ENCODE assay signal across 2 cellular contexts in genomic region chr22:21567456-21568206, GRCh38.
A peak's percentile ranks its signal among the peaks of the same experiment; 100 is the strongest.
TF ChIP-seq lines count a peak whose summit lies in the region.

Gene UBE2L3 (plus strand): TSS chr22:21567714. CDS start chr22:21567745, 31 bp downstream.

TF ChIP-seq in HEK293, 187 proteins besides CTCF, POLR2A, EP300 and RAD21 (continued from another document and continues in another):
- TF ChIP-seq ZNF510 (tag by site-specific recombination; IDR thresholded peaks at IDR 0.05; ENCODE audit: insufficient replicate concordance) (no peak), GLI4 (tag by site-specific recombination; IDR thresholded peaks at IDR 0.05) (no peak), BCL11B (tag by site-specific recombination; IDR thresholded peaks at IDR 0.05; ENCODE audit: low read depth) (peak; percentile 44; the same call in 1 of the 2 replicates), ZNF2 (tag by site-specific recombination; IDR thresholded peaks at IDR 0.05) (peak; percentile 59), ZBTB48 (tag by site-specific recombination; IDR thresholded peaks at IDR 0.05) (peak; percentile 22; the same call in 1 of the 2 replicates), KLF16 (tag by site-specific recombination; IDR thresholded peaks at IDR 0.05) (peak; percentile 87), TRIM28 (IDR thresholded peaks at IDR 0.05; ENCODE audit: borderline replicate concordance, low read length) (no peak), ZNF10 (tag by site-specific recombination; IDR thresholded peaks at IDR 0.05) (no peak), ZNF169 (tag by site-specific recombination; IDR thresholded peaks at IDR 0.05) (0 out of 2 replicates have a peak, but pooled peaks have one; percentile 61), ZNF18 (tag by site-specific recombination; IDR thresholded peaks at IDR 0.05) (no peak), ZNF560 (tag by site-specific recombination; IDR thresholded peaks at IDR 0.05; ENCODE audit: borderline replicate concordance) (no peak), ZNF214 (tag by site-specific recombination; IDR thresholded peaks at IDR 0.05; ENCODE audit: borderline replicate concordance) (no peak), ZSCAN16 (tag by site-specific recombination; IDR thresholded peaks at IDR 0.05) (peak; percentile 79), KLF10 (tag by site-specific recombination; IDR thresholded peaks at IDR 0.05) (peak; percentile 40; the same call in 1 of the 2 replicates), ZIC2 (tag by site-specific recombination; IDR thresholded peaks at IDR 0.05) (peak; percentile 72), ZBTB10 (tag by site-specific recombination; IDR thresholded peaks at IDR 0.05) (peak; percentile 67; the same call in 1 of the 2 replicates), ZFP37 (tag by site-specific recombination; IDR thresholded peaks at IDR 0.05) (0 out of 2 replicates have a peak, but pooled peaks have one; percentile 62), ZBTB8A (tag by site-specific recombination; IDR thresholded peaks at IDR 0.05) (peak; percentile 82), ZEB2 (tag by site-specific recombination; IDR thresholded peaks at IDR 0.05) (peak; percentile 58), ZNF423 (tag by site-specific recombination; IDR thresholded peaks at IDR 0.05) (no peak), PRDM4 (tag by site-specific recombination; IDR thresholded peaks at IDR 0.05) (peak; percentile 17; the same call in 1 of the 2 replicates), INSM2 (tag by site-specific recombination; IDR thresholded peaks at IDR 0.05) (peak; percentile 71; the same call in 1 of the 2 replicates), ZNF335 (tag by site-specific recombination; conservative IDR thresholded peaks at IDR 0.05) (peak; percentile 88)

TF ChIP-seq in WTC11, 78 proteins besides CTCF, POLR2A, EP300 and RAD21 (continued from another document and continues in another):
- TF ChIP-seq ARID4B (CRISPR knock-in tag; IDR thresholded peaks at IDR 0.05; ENCODE audit: borderline replicate concordance) (peak; percentile 94), FOXJ3 (CRISPR knock-in tag; IDR thresholded peaks at IDR 0.05; ENCODE audit: borderline replicate concordance) (no peak), ZNF317 (CRISPR knock-in tag; IDR thresholded peaks at IDR 0.05; ENCODE audit: borderline replicate concordance, low read depth) (0 out of 2 replicates have a peak, but pooled peaks have one; percentile 23), TEAD4 (CRISPR knock-in tag; IDR thresholded peaks at IDR 0.05) (peak; percentile 72; the same call in 1 of the 2 replicates), NFYB (CRISPR knock-in tag; conservative IDR thresholded peaks at IDR 0.05; ENCODE audit: low read depth) (no peak), ATF6 (CRISPR knock-in tag; IDR thresholded peaks at IDR 0.05) (no peak), PREB (CRISPR knock-in tag; IDR thresholded peaks at IDR 0.05; ENCODE audit: borderline replicate concordance) (0 out of 2 replicates have a peak, but pooled peaks have one; percentile 42), ZNF423 (CRISPR knock-in tag; IDR thresholded peaks at IDR 0.05) (peak; percentile 66), SMAD4 (CRISPR knock-in tag; IDR thresholded peaks at IDR 0.05) (peak; percentile 53; the same call in 1 of the 2 replicates), AFF4 (CRISPR knock-in tag; IDR thresholded peaks at IDR 0.05; ENCODE audit: borderline replicate concordance) (no peak), GRHL2 (CRISPR knock-in tag; IDR thresholded peaks at IDR 0.05; ENCODE audit: insufficient replicate concordance, severe bottlenecking) (no peak), TEAD1 (CRISPR knock-in tag; IDR thresholded peaks at IDR 0.05) (peak; percentile 50; the same call in 1 of the 2 replicates), ZNF263 (CRISPR knock-in tag; IDR thresholded peaks at IDR 0.05; ENCODE audit: low read depth) (no peak), CDX4 (CRISPR knock-in tag; IDR thresholded peaks at IDR 0.05; ENCODE audit: borderline replicate concordance) (no peak), ATF1 (CRISPR knock-in tag; IDR thresholded peaks at IDR 0.05) (no peak; the same call in 1 of the 2 replicates), ELF4 (CRISPR knock-in tag; IDR thresholded peaks at IDR 0.05; ENCODE audit: low read depth) (no peak), ZBTB43 (CRISPR knock-in tag; IDR thresholded peaks at IDR 0.05) (no peak; the same call in 1 of the 2 replicates), NR3C1 (CRISPR knock-in tag; conservative IDR thresholded peaks at IDR 0.05; ENCODE audit: low read depth) (no peak), FOXP1 (CRISPR knock-in tag; IDR thresholded peaks at IDR 0.05; ENCODE audit: borderline replicate concordance) (peak; percentile 63; the same call in 1 of the 2 replicates), ZNF532 (CRISPR knock-in tag; IDR thresholded peaks at IDR 0.05; ENCODE audit: borderline replicate concordance) (no peak), EMX1 (CRISPR knock-in tag; IDR thresholded peaks at IDR 0.05) (no peak), RORB (CRISPR knock-in tag; IDR thresholded peaks at IDR 0.05) (no peak), MAX (CRISPR knock-in tag; IDR thresholded peaks at IDR 0.05) (no peak), CBFB (CRISPR knock-in tag; IDR thresholded peaks at IDR 0.05; ENCODE audit: low read depth) (no peak), CREM (CRISPR knock-in tag; IDR thresholded peaks at IDR 0.05) (0 out of 2 replicates have a peak, but pooled peaks have one; percentile 57), ZNF138 (CRISPR knock-in tag; conservative IDR thresholded peaks at IDR 0.05) (no peak), ZNF671 (CRISPR knock-in tag; IDR thresholded peaks at IDR 0.05) (no peak)
